In genomic region chr22:20304646-20305045, GRCh38 we compare ENCODE assay signal across 19 cellular contexts. TPM values are rescaled to one million over a fixed set of nuclear protein-coding genes. Genes with fewer than 3 reads are reported as not detected.
DNase-seq lines count a peak whose midpoint lies in the region; ATAC-seq, FAIRE-seq and TF ChIP-seq lines count a peak whose summit lies in the region.
"Had no signal": no experiment of that assay in that cellular context is flagged by ENCODE, and none has a peak within 500 bp of the region (broad histone marks: within the 10 kb centered on the region; RNA-seq: fewer than 3 reads in every experiment).

No MANE protein-coding gene starts in this region.

- peaks cover 13% of the 10 kb centered on the region for H3K27me3 Mint-ChIP-seq in chondrocyte (ENCODE audit: low read depth)

- H3K9me3 Mint-ChIP-seq in chondrocyte (ENCODE audit: low read depth) = no peaks in the 10 kb centered on the region
- H3K9me3 Mint-ChIP-seq: CD8-positive, alpha-beta T cell; GM23338; H9 had no signal

- BruUV-seq in K562 (replicated peaks; lab: Mats Ljungman, UMichigan) = no TSS peak

- H2AFZ ChIP-seq in K562 (ENCODE audit: low read depth, low read length) = no peak overlapping the region
- H2AFZ ChIP-seq in trophoblast cell (ENCODE audit: insufficient read depth, low read length, poor library complexity) = no peak overlapping the region
- H2AFZ ChIP-seq: GM23338 had no signal

- intact Hi-C loops in left ventricle myocardium superior (cut with micrococcal nuclease) (no loop called here), right cardiac atrium (cut with DNase I) (no loop called here), K562 (cut with micrococcal nuclease) (no loop called here)

- H3K79me1 ChIP-seq in trophoblast cell (ENCODE audit: low read length) = no peaks in the 10 kb centered on the region

- H3K36me3 ChIP-seq in K562 (ENCODE audit: control insufficient read depth, insufficient read depth, low read length) (no peaks in the 10 kb centered on the region), trophoblast cell (ENCODE audit: control insufficient read depth in 1 of 2, insufficient read depth in 2 of 2, low read length in 2 of 2) (no peaks in the 10 kb centered on the region)

- H3K23ac ChIP-seq in trophoblast cell (ENCODE audit: low read length) = no peak overlapping the region

- POLR2A ChIA-PET in K562 (lab: Yijun Ruan, JAX) = interaction anchor here (1.0 to 3.8 kb wide), 2 partner anchors 16 to 136 kb away, joined by 4 to 19 read pairs; partner anchors contain the start of gene DGCR6L

- no peak overlapping the region for H3K14ac ChIP-seq in trophoblast cell (ENCODE audit: low read length)

- H3K9me3 ChIP-seq in right cardiac atrium (ENCODE audit: control insufficient read depth, low read length) = no peaks in the 10 kb centered on the region
- H3K9me3 ChIP-seq in K562 (replicated peaks; ENCODE audit: control insufficient read depth, insufficient read depth, low read depth, low read length) = no peaks in the 10 kb centered on the region
- H3K9me3 ChIP-seq in trophoblast cell (ENCODE audit: insufficient read depth, low read depth, low read length) = peaks cover 2% of the 10 kb centered on the region
- H3K9me3 ChIP-seq: Caco-2 had no signal

- H4K20me1 ChIP-seq in K562 (replicated peaks; ENCODE audit: control insufficient read depth, insufficient read depth, low read length) = peaks cover 12% of the 10 kb centered on the region; the same call in 1 of the 2 replicates

- H4K8ac ChIP-seq in trophoblast cell (ENCODE audit: low read depth, low read length) = no peak overlapping the region

- H3K18ac ChIP-seq in trophoblast cell (ENCODE audit: low read length) = no peak overlapping the region

- H3K4me3 Mint-ChIP-seq in chondrocyte (ENCODE audit: unreplicated experiment) = no peak overlapping the region
- H3K4me3 Mint-ChIP-seq: CD4-positive, CD25-positive, alpha-beta regulatory T cell; CD8-positive, alpha-beta T cell; GM23338; H9 had no signal

- ATAC-seq in left ventricle myocardium superior (no peak), right cardiac atrium (no peak), K562 (no peak), GM21576 (IDR thresholded peaks at IDR 0.05; ENCODE audit: unreplicated experiment) (no peak)
- ATAC-seq: CD8-positive, alpha-beta T cell; GM23338; HCT116 had no signal

- H3K9me1 ChIP-seq in K562 (ENCODE audit: control insufficient read depth, insufficient read depth, low read length) = peaks cover 4% of the 10 kb centered on the region

- H2BK5ac ChIP-seq in trophoblast cell (ENCODE audit: low read depth, low read length, poor library complexity) = no peak overlapping the region

- no peak overlapping the region for H3K27ac ChIP-seq in right cardiac atrium (ENCODE audit: low read length)
- no peak overlapping the region for H3K27ac ChIP-seq in K562 (ENCODE audit: extremely low read depth, low read depth, low read length)
- H3K27ac ChIP-seq in trophoblast cell (ENCODE audit: low read depth, low read length) = no peak overlapping the region
- H3K27ac ChIP-seq: C4-2B had no signal

- no peak overlapping the region for H3K4ac ChIP-seq in trophoblast cell (ENCODE audit: low read depth, low read length)

- no peak for TF ChIP-seq CTCF in K562 (IDR thresholded peaks at IDR 0.05 in 2 of 3, conservative IDR thresholded peaks at IDR 0.05 in 1 of 3; ENCODE audit: insufficient read depth in 2 of 3, low read depth in 1 of 3, low read length in 3 of 3)
- TF ChIP-seq CTCF in chondrocyte (IDR thresholded peaks at IDR 0.05) = no peak

- no peak for TF ChIP-seq POLR2A in K562 (conservative IDR thresholded peaks at IDR 0.05)

- H2AK5ac ChIP-seq in trophoblast cell (ENCODE audit: low read length) = no peak overlapping the region

- no peaks in the 10 kb centered on the region for H3K27me3 ChIP-seq in right cardiac atrium (ENCODE audit: control insufficient read depth, insufficient read depth)
- peaks cover 55 to 90% of the 10 kb centered on the region in 2 experiments for H3K27me3 ChIP-seq in K562 (ENCODE audit: control insufficient read depth in 2 of 2, insufficient read depth in 2 of 2, low read length in 2 of 2)
- H3K27me3 ChIP-seq in trophoblast cell (ENCODE audit: insufficient read depth, low read length) = peaks cover 8% of the 10 kb centered on the region

- H3K4me2 ChIP-seq in K562 (ENCODE audit: insufficient read depth, low read length) = no peak overlapping the region
- H3K4me2 ChIP-seq in trophoblast cell (ENCODE audit: low read length) = no peak overlapping the region
- H3K4me2 ChIP-seq: GM23338 had no signal

- WGBS in right cardiac atrium = 77% methylated on average over 9 of the region's 9 CpGs
- 9% methylated on average over 9 of the region's 9 CpGs for WGBS in K562 (ENCODE audit: insufficient coverage, low coverage, missing lambda C conversion rate)
- WGBS in trophoblast cell (ENCODE audit: extremely low coverage, insufficient coverage, insufficient read length) = no CpG with 5 or more reads among the region's 9 CpGs

- no peak for TF ChIP-seq RAD21 in K562 (CRISPR knock-in tag; conservative IDR thresholded peaks at IDR 0.05 in 1 of 2, IDR thresholded peaks at IDR 0.05 in 1 of 2)

- DNase-seq in left ventricle myocardium superior = peak; percentile 5
- DNase-seq in right cardiac atrium = no peak
- DNase-seq in K562 (ENCODE audit: extremely low read depth in 1 of 4, low spot score in 3 of 4) = peak in 1 of 4 experiments; percentile 8
- peak; percentile 62 for DNase-seq in chondrocyte (ENCODE audit: low spot score)
- DNase-seq in trophoblast cell = no peak
- no peak for DNase-seq in C1 segment of cervical spinal cord (lab: John Stamatoyannopoulos, UW)
- DNase-seq in NCI-H2081 (lab: John Stamatoyannopoulos, UW) = no peak
- DNase-seq: Caco-2; CD4-positive, CD25-positive, alpha-beta regulatory T cell; CD8-positive, alpha-beta T cell; DMS153; DND-41; H9 had no signal

- H3K4me3 ChIP-seq in right cardiac atrium (ENCODE audit: low read length) = no peak overlapping the region
- no peak overlapping the region for H3K4me3 ChIP-seq in K562
- no peak overlapping the region for H3K4me3 ChIP-seq in trophoblast cell (ENCODE audit: low read depth, low read length)
- H3K4me3 ChIP-seq: GM23338 had no signal

- H3K36me3 Mint-ChIP-seq in chondrocyte (ENCODE audit: low read depth) = peaks cover 2% of the 10 kb centered on the region
- H3K36me3 Mint-ChIP-seq: CD4-positive, CD25-positive, alpha-beta regulatory T cell; CD8-positive, alpha-beta T cell had no signal

- peaks cover 8% of the 10 kb centered on the region for H3K4me1 Mint-ChIP-seq in chondrocyte (ENCODE audit: low read depth)
- H3K4me1 Mint-ChIP-seq: H9 had no signal

- H3K79me2 ChIP-seq in K562 (ENCODE audit: control insufficient read depth, insufficient read depth, low read length) = no peaks in the 10 kb centered on the region
- H3K79me2 ChIP-seq in trophoblast cell (ENCODE audit: control insufficient read depth, insufficient read depth, low read length, poor library complexity) = no peaks in the 10 kb centered on the region

- no peak for FAIRE-seq in K562 (lab: Jason Lieb, UNC)
- FAIRE-seq: G401.6, GM19239 had no signal

- H3K27ac Mint-ChIP-seq in chondrocyte (ENCODE audit: unreplicated experiment) = no peak overlapping the region
- H3K27ac Mint-ChIP-seq: CD4-positive, CD25-positive, alpha-beta regulatory T cell; CD8-positive, alpha-beta T cell; GM23338; H9 had no signal

- H3K9ac ChIP-seq in K562 (ENCODE audit: insufficient read depth in 1 of 2, low read depth in 2 of 2, low read length in 2 of 2) = peak overlapping the region in 1 of 2 experiments; percentile 66; a peak in 2 of 4 replicates
- H3K9ac ChIP-seq in trophoblast cell (ENCODE audit: low read length) = no peak overlapping the region

- no peak overlapping the region for H4K91ac ChIP-seq in trophoblast cell (ENCODE audit: low read depth, low read length)

- H2BK120ac ChIP-seq in trophoblast cell (ENCODE audit: insufficient read depth, low read length, poor library complexity) = no peak overlapping the region

- TF ChIP-seq EP300 in K562 (IDR thresholded peaks at IDR 0.05; ENCODE audit: low read length) = no peak

- no peak overlapping the region for H4K12ac ChIP-seq in trophoblast cell (ENCODE audit: low read depth, low read length)

- CTCF ChIA-PET in K562 (lab: Yijun Ruan, JAX; ENCODE audit: low intra/inter-chr PET ratio) = no interaction called here

- peak overlapping the region; percentile 31 for H2BK12ac ChIP-seq in trophoblast cell (ENCODE audit: low read length)

- H3K4me1 ChIP-seq in right cardiac atrium (ENCODE audit: control insufficient read depth, insufficient read depth, low read length) = no peaks in the 10 kb centered on the region
- H3K4me1 ChIP-seq in K562 (replicated peaks in 1 of 2; ENCODE audit: control insufficient read depth in 2 of 2, insufficient read depth in 2 of 2, low read length in 2 of 2) = peaks cover 4 to 33% of the 10 kb centered on the region in 2 experiments; a peak in 4 of 5 replicates
- H3K4me1 ChIP-seq in trophoblast cell (ENCODE audit: control insufficient read depth in 1 of 2, insufficient read depth in 2 of 2, low read length in 2 of 2) = peaks cover 8 to 9% of the 10 kb centered on the region in 2 experiments
- H3K4me1 ChIP-seq: Caco-2 had no signal

- in situ Hi-C loops in K562 (cut with MboI) = loop anchor here (25.0 kb wide), 1 partner anchor 1892 kb away; no protein-coding TSS in a partner anchor

RNA-seq across cellular contexts. Expression of gene DGCR6L, which starts 15.2 kb away (rescaled TPM):
- 46.8 TPM for total RNA-seq in left ventricle myocardium superior
- 10 to 100 TPM; 40.0 to 58.3 (median 49.2) TPM for total RNA-seq in right cardiac atrium
- 88.9 TPM for polyA plus RNA-seq in right cardiac atrium
- total RNA-seq in K562 (2011; cell fraction: chromatin; rRNA removed; ENCODE audit: low replicate concordance) = 5.8 and 25.8 TPM in 2 replicates
- total RNA-seq in K562 (2011; cell fraction: nucleolus; rRNA removed) = 37.9 and 39.6 TPM in 2 replicates
- 19.9 and 28.5 TPM in 2 replicates for total RNA-seq in K562 (2011; cell fraction: nucleoplasm; rRNA removed)
- 151 and 163 TPM in 2 replicates for total RNA-seq in K562 (2014; rRNA removed)
- total RNA-seq in K562 (2014; rRNA removed; fragmentation: Illumina TruSeq; extraction: Trizol) = 14.1 and 20.0 TPM in 2 replicates
- 78.1 and 78.6 TPM in 2 replicates for total RNA-seq in K562 (2015; rRNA removed; fragmentation: Illumina TruSeq; extraction: Trizol)
- total RNA-seq in K562 (2021) = 95.3 and 101 TPM in 2 replicates
- 51.0 and 88.0 TPM in 2 replicates for polyA plus RNA-seq in K562 (2011; rRNA removed)
- polyA plus RNA-seq in K562 (2011; cell fraction: cytosol; rRNA removed) = 116 and 204 TPM in 2 replicates
- polyA plus RNA-seq in K562 (2011; cell fraction: nucleus; rRNA removed) = 72.9 and 95.1 TPM in 2 replicates
- 80.6 and 161 TPM in 2 replicates for polyA plus RNA-seq in K562 (2012)
- polyA plus RNA-seq in K562 (2014; fragmentation: Illumina TruSeq; extraction: Trizol) = 40.4 and 66.5 TPM in 2 replicates
- 1 to 10 TPM; 3.6 to 8.1 TPM for polyA plus RNA-seq in K562 (2014; fragmentation: Nextera tagmentation; extraction: Ambion mirVana)
- 113 and 117 TPM in 2 replicates for polyA plus RNA-seq in K562 (2014; rRNA removed)
- polyA minus RNA-seq in K562 (2011; rRNA and poly(A)+ RNA removed) = 14.8 and 17.4 TPM in 2 replicates
- polyA minus RNA-seq in K562 (2011; cell fraction: cytosol; rRNA and poly(A)+ RNA removed) = 35.4 and 39.9 TPM in 2 replicates
- polyA minus RNA-seq in K562 (2011; cell fraction: nucleus; rRNA and poly(A)+ RNA removed) = 29.2 and 43.1 TPM in 2 replicates
- 45.7 to 52.6 TPM (median 47.2 TPM) in 3 replicates for total RNA-seq in chondrocyte
- 18.6 and 19.9 TPM in 2 replicates for polyA plus RNA-seq in trophoblast cell (2013)

RNA-seq across cellular contexts. Expression of gene RTN4R, which starts 36.5 kb away (rescaled TPM):
- total RNA-seq in left ventricle myocardium superior = 1.2 TPM
- total RNA-seq in right cardiac atrium = 1 to 10 TPM in 3 of 4 donors, under 1 TPM in 1; 0.56 to 1.9 (median 1.2) TPM
- 1.1 TPM for polyA plus RNA-seq in right cardiac atrium
- 0.62 and 4.8 TPM in 2 replicates for total RNA-seq in K562 (2011; cell fraction: chromatin; rRNA removed; ENCODE audit: low replicate concordance)
- total RNA-seq in K562 (2011; cell fraction: nucleolus; rRNA removed) = 7.4 and 9.8 TPM in 2 replicates
- total RNA-seq in K562 (2011; cell fraction: nucleoplasm; rRNA removed) = 3.2 and 3.7 TPM in 2 replicates
- 1.5 and 2.3 TPM in 2 replicates for total RNA-seq in K562 (2014; rRNA removed)
- total RNA-seq in K562 (2014; rRNA removed; fragmentation: Illumina TruSeq; extraction: Trizol) = not detected in 2 replicates
- total RNA-seq in K562 (2015; rRNA removed; fragmentation: Illumina TruSeq; extraction: Trizol) = 0.41 and 0.43 TPM in 2 replicates
- 2.8 and 3.0 TPM in 2 replicates for total RNA-seq in K562 (2021)
- polyA plus RNA-seq in K562 (2011; rRNA removed) = 1.3 and 4.4 TPM in 2 replicates
- 5.9 and 9.9 TPM in 2 replicates for polyA plus RNA-seq in K562 (2011; cell fraction: cytosol; rRNA removed)
- polyA plus RNA-seq in K562 (2011; cell fraction: nucleus; rRNA removed) = 2.9 and 3.5 TPM in 2 replicates
- 2.9 and 4.6 TPM in 2 replicates for polyA plus RNA-seq in K562 (2012)
- 0.46 TPM in 1 of 2 replicates, not detected in the other for polyA plus RNA-seq in K562 (2014; fragmentation: Illumina TruSeq; extraction: Trizol)
- under 1 TPM in 1 of 2 experiments, not detected in 1; 0.04 TPM for polyA plus RNA-seq in K562 (2014; fragmentation: Nextera tagmentation; extraction: Ambion mirVana)
- polyA plus RNA-seq in K562 (2014; rRNA removed) = 1.2 and 2.3 TPM in 2 replicates
- polyA minus RNA-seq in K562 (2011; rRNA and poly(A)+ RNA removed) = 1.0 and 1.5 TPM in 2 replicates
- 5.1 and 13.6 TPM in 2 replicates for polyA minus RNA-seq in K562 (2011; cell fraction: cytosol; rRNA and poly(A)+ RNA removed)
- 0.40 and 1.3 TPM in 2 replicates for polyA minus RNA-seq in K562 (2011; cell fraction: nucleus; rRNA and poly(A)+ RNA removed)
- total RNA-seq in chondrocyte = 0.75 to 5.5 TPM (median 5.5 TPM) in 3 replicates
- polyA plus RNA-seq in trophoblast cell (2013) = 10.4 and 11.7 TPM in 2 replicates

Comparison
In these comparisons a context has a peak if more than half of its experiments do, and no peak if none do; other contexts are left out.
1. DNase-seq: peak in left ventricle myocardium superior (single experiment) and chondrocyte (single experiment); none in right cardiac atrium (0 of 3), trophoblast cell (0 of 2), C1 segment of cervical spinal cord (0 of 14) and NCI-H2081 (0 of 2).